12 cellular contexts compared by ENCODE assay signal in genomic region chr18:10519366-10519765, GRCh38. TPM values are rescaled to one million over a fixed set of nuclear protein-coding genes. Genes with fewer than 3 reads are reported as not detected.
A peak's percentile ranks its signal among the peaks of the same experiment; 100 is the strongest.
DNase-seq lines count a peak whose midpoint lies in the region; FAIRE-seq and TF ChIP-seq lines count a peak whose summit lies in the region.
"Had no signal": no experiment of that assay in that cellular context is flagged by ENCODE, and none has a peak within 500 bp of the region (broad histone marks: within the 10 kb centered on the region; RNA-seq: fewer than 3 reads in every experiment).

No MANE protein-coding gene starts in this region.

- no peaks in the 10 kb centered on the region for H3K36me3 Mint-ChIP-seq in chondrocyte (ENCODE audit: low read depth)

- H3K4me1 Mint-ChIP-seq in chondrocyte (ENCODE audit: low read depth), result peaks cover 21% of the 10 kb centered on the region

- no peaks in the 10 kb centered on the region for H3K9me1 ChIP-seq in keratinocyte (ENCODE audit: control insufficient read depth, extremely low read depth, insufficient read depth, low read length)

- dilution Hi-C loops in keratinocyte (cut with MboI; ENCODE audit: extremely low pct_ligation_motif_present, low sequenced_read_pairs), result loop anchor here (10.0 kb wide), 1 partner anchor 525 kb away; no protein-coding TSS in a partner anchor

- intact Hi-C loops in testis (cut with DNase I; ENCODE audit: low total_unique reads), result loop anchor here (10.0 kb wide), 1 partner anchor 485 kb away; no protein-coding TSS in a partner anchor

- H2AFZ ChIP-seq in keratinocyte (ENCODE audit: control insufficient read depth, low read length), result no peak overlapping the region

- no peak for TF ChIP-seq POLR2A in testis (IDR thresholded peaks at IDR 0.05)

- H3K4me3 Mint-ChIP-seq in chondrocyte (ENCODE audit: unreplicated experiment), result no peak overlapping the region

- H4K20me1 ChIP-seq in keratinocyte (ENCODE audit: control insufficient read depth, extremely low read depth, insufficient read depth, low read length), result no peaks in the 10 kb centered on the region

- no peaks in the 10 kb centered on the region for H3K9me3 ChIP-seq in keratinocyte (ENCODE audit: control insufficient read depth, low read depth, low read length)
- peaks cover 0 to 8% (median 4%) of the 10 kb centered on the region in 5 donors for H3K9me3 ChIP-seq in subcutaneous abdominal adipose tissue (ENCODE audit: control insufficient read depth in 5 of 5, low read length in 5 of 5)
- H3K9me3 ChIP-seq in testis, result no peaks in the 10 kb centered on the region

- H3K4me3 ChIP-seq in cardiac fibroblast (replicated peaks in 1 of 2; ENCODE audit: low read depth in 2 of 2, low read length in 2 of 2) (no peak overlapping the region), keratinocyte (ENCODE audit: control insufficient read depth in 2 of 3, extremely low read depth in 1 of 3, insufficient read depth in 2 of 3, low read depth in 1 of 3, low read length in 3 of 3) (peak overlapping the region in 1 of 3 experiments; percentile 47), subcutaneous abdominal adipose tissue (ENCODE audit: low read depth in 1 of 5, low read length in 5 of 5) (no peak overlapping the region), testis (no peak overlapping the region)
- H3K4me3 ChIP-seq: GM12878, spleen had no signal

- no peaks in the 10 kb centered on the region for H3K27me3 ChIP-seq in keratinocyte (ENCODE audit: control insufficient read depth, extremely low read depth, insufficient read depth, low read length)
- no peaks in the 10 kb centered on the region for H3K27me3 ChIP-seq in subcutaneous abdominal adipose tissue (ENCODE audit: control insufficient read depth in 5 of 5, insufficient read depth in 4 of 5, low read length in 5 of 5)
- H3K27me3 ChIP-seq in testis, result no peaks in the 10 kb centered on the region

- H3K36me3 ChIP-seq in keratinocyte (ENCODE audit: control insufficient read depth in 2 of 2, extremely low read depth in 1 of 2, insufficient read depth in 2 of 2, low read length in 2 of 2) (no peaks in the 10 kb centered on the region), subcutaneous abdominal adipose tissue (ENCODE audit: control insufficient read depth in 5 of 5, insufficient read depth in 5 of 5, low read length in 5 of 5) (no peaks in the 10 kb centered on the region), testis (ENCODE audit: low read depth, missing control alignments) (no peaks in the 10 kb centered on the region)
- H3K36me3 ChIP-seq: spleen had no signal

- no peak overlapping the region for H3K27ac Mint-ChIP-seq in chondrocyte (ENCODE audit: unreplicated experiment)

- H3K27ac ChIP-seq in keratinocyte (ENCODE audit: control insufficient read depth, insufficient read depth, low read length) (no peak overlapping the region), subcutaneous abdominal adipose tissue (ENCODE audit: low read depth, low read length) (peak overlapping the region; percentile 37), testis (no peak overlapping the region)

- H3K4me1 ChIP-seq in keratinocyte (ENCODE audit: control insufficient read depth, extremely low read depth, insufficient read depth, low read length), result peaks cover 11% of the 10 kb centered on the region
- H3K4me1 ChIP-seq in subcutaneous abdominal adipose tissue (ENCODE audit: control insufficient read depth in 5 of 5, insufficient read depth in 5 of 5, low read length in 5 of 5), result peaks cover 6 to 23% (median 18%) of the 10 kb centered on the region in 5 donors
- H3K4me1 ChIP-seq in testis, result no peaks in the 10 kb centered on the region

- peaks cover 4% of the 10 kb centered on the region for H3K9me3 Mint-ChIP-seq in chondrocyte (ENCODE audit: low read depth)

- H3K9ac ChIP-seq in keratinocyte (ENCODE audit: control insufficient read depth, extremely low read depth, insufficient read depth, low read length) (no peak overlapping the region), subcutaneous abdominal adipose tissue (ENCODE audit: low read length in 5 of 5) (peak overlapping the region in 1 of 5 donors; percentile 8)

- H3K4me2 ChIP-seq in keratinocyte (ENCODE audit: control insufficient read depth, extremely low read depth, insufficient read depth, low read depth, low read length), result peak overlapping the region; percentile 63

- no peaks in the 10 kb centered on the region for H3K79me2 ChIP-seq in keratinocyte (ENCODE audit: control insufficient read depth, insufficient read depth, low read length)

- peak; percentile 33 for DNase-seq in GM03348 (ENCODE audit: low spot score)
- peak; percentile 28 to 39 for DNase-seq in cardiac fibroblast (ENCODE audit: low read depth in 2 of 2)
- no peak for DNase-seq in keratinocyte (ENCODE audit: low read depth, low spot score)
- no peak for DNase-seq in midbrain (lab: John Stamatoyannopoulos, UW)
- no peak for DNase-seq in chondrocyte (ENCODE audit: low spot score)
- DNase-seq in NCI-H2029 treated with DMSO at 0.1 percent for 48 hours (lab: John Stamatoyannopoulos, UW), result no peak
- no peak for DNase-seq in testis
- DNase-seq: activated gamma-delta T cell; NK-92 treated with Interleukin-12 subunit alpha and Interleukin-12 subunit beta, amount 100 ng/mL, for 24 hours had no signal

- no peak for TF ChIP-seq CTCF in cardiac fibroblast (IDR thresholded peaks at IDR 0.05; ENCODE audit: low read depth, low read length)
- no peak for TF ChIP-seq CTCF in keratinocyte (optimal IDR thresholded peaks at IDR 0.05 in 1 of 3, IDR thresholded peaks at IDR 0.05 in 1 of 3, conservative IDR thresholded peaks at IDR 0.05 in 1 of 3; ENCODE audit: extremely low read depth in 1 of 3, insufficient read depth in 2 of 3, low read length in 3 of 3)
- TF ChIP-seq CTCF in chondrocyte (IDR thresholded peaks at IDR 0.05), result no peak
- TF ChIP-seq CTCF in testis (IDR thresholded peaks at IDR 0.05), result no peak

- FAIRE-seq in keratinocyte (lab: Jason Lieb, UNC), result no peak

- WGBS in testis, 2 donors, result 65 to 72% methylated on average over 2 of the region's 2 CpGs

- peaks cover 2% of the 10 kb centered on the region for H3K27me3 Mint-ChIP-seq in chondrocyte (ENCODE audit: low read depth)

RNA-seq across cellular contexts. Expression of gene NAPG, which starts 6.5 kb away (rescaled TPM):
- polyA plus RNA-seq in keratinocyte (19.8 to 30.8 TPM (median 22.8 TPM) in 3 replicates), testis (ENCODE audit: insufficient read depth, low read depth, low replicate concordance) (19.5 TPM)
- 19.1 TPM for polyA plus RNA-seq in keratinocyte (2011; ENCODE audit: low read depth)
- polyA plus RNA-seq in keratinocyte (2011; cell fraction: cytosol; rRNA removed), result 12.7 and 23.7 TPM in 2 replicates
- 27.7 and 33.9 TPM in 2 replicates for polyA plus RNA-seq in keratinocyte (2011; cell fraction: nucleus; rRNA removed)
- 16.2 and 19.5 TPM in 2 replicates for polyA plus RNA-seq in keratinocyte (2012; ENCODE audit: low replicate concordance)
- 9.9 to 23.5 TPM (median 12.2 TPM) in 3 replicates for polyA minus RNA-seq in keratinocyte
- polyA minus RNA-seq in keratinocyte (2011; cell fraction: cytosol; rRNA and poly(A)+ RNA removed), result 10.7 TPM
- 9.4 and 21.6 TPM in 2 replicates for polyA minus RNA-seq in keratinocyte (2011; cell fraction: nucleus; rRNA and poly(A)+ RNA removed)
- total RNA-seq in chondrocyte (32.0 to 49.0 TPM (median 34.7 TPM) in 3 replicates), testis (10 to 100 TPM; 33.5 to 40.3 TPM)

Comparison
In these comparisons a context has a peak if more than half of its experiments do, and no peak if none do; other contexts are left out.
1. DNase-seq: peak in GM03348 (single experiment) and cardiac fibroblast (2 of 2); none in keratinocyte (single experiment), midbrain (single experiment), chondrocyte (single experiment), NCI-H2029 treated with DMSO at 0.1 percent for 48 hours (single experiment) and testis (single experiment).